Comparison of ENCODE assay signal across 1 cellular context in genomic region chr17:39980402-39981206, GRCh38.
A peak's percentile ranks its signal among the peaks of the same experiment; 100 is the strongest.
TF ChIP-seq lines count a peak whose summit lies in the region.

Gene PSMD3, plus strand, starts transcription at chr17:39980807. Its CDS starts 164 bp downstream, at chr17:39980971.

TF ChIP-seq in K562, 482 proteins besides CTCF, POLR2A, EP300 and RAD21 (continued from another document and continues in another):
- TF ChIP-seq, protein P1, sequence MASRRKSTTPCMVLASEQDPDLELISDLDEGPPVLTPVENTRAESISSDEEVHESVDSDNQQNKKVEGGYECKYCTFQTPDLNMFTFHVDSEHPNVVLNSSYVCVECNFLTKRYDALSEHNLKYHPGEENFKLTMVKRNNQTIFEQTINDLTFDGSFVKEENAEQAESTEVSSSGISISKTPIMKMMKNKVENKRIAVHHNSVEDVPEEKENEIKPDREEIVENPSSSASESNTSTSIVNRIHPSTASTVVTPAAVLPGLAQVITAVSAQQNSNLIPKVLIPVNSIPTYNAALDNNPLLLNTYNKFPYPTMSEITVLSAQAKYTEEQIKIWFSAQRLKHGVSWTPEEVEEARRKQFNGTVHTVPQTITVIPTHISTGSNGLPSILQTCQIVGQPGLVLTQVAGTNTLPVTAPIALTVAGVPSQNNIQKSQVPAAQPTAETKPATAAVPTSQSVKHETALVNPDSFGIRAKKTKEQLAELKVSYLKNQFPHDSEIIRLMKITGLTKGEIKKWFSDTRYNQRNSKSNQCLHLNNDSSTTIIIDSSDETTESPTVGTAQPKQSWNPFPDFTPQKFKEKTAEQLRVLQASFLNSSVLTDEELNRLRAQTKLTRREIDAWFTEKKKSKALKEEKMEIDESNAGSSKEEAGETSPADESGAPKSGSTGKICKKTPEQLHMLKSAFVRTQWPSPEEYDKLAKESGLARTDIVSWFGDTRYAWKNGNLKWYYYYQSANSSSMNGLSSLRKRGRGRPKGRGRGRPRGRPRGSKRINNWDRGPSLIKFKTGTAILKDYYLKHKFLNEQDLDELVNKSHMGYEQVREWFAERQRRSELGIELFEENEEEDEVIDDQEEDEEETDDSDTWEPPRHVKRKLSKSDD (conservative IDR thresholded peaks at IDR 0.05; ENCODE audit: low read length) = no peak
- peak; percentile 85 to 90 for TF ChIP-seq E2F6 (IDR thresholded peaks at IDR 0.05; ENCODE audit: borderline replicate concordance in 1 of 2, extremely low read depth in 1 of 2, insufficient read depth in 1 of 2, insufficient read length in 1 of 2, low read depth in 1 of 2, low read length in 1 of 2, poor library complexity in 1 of 2, severe bottlenecking in 1 of 2)
- peak; percentile 62; the same call in 1 of the 2 replicates for TF ChIP-seq MTA3 (IDR thresholded peaks at IDR 0.05; ENCODE audit: borderline replicate concordance)
- TF ChIP-seq RBFOX2 (IDR thresholded peaks at IDR 0.05; ENCODE audit: low read depth, low read length) = peak; percentile 96
- TF ChIP-seq HNRNPLL (IDR thresholded peaks at IDR 0.05; ENCODE audit: low read depth, low read length, poor library complexity, severe bottlenecking) = peak; percentile 70
- no peak for TF ChIP-seq HMG20B (CRISPR knock-in tag; IDR thresholded peaks at IDR 0.05)
- TF ChIP-seq EZH2 (IDR thresholded peaks at IDR 0.05; ENCODE audit: borderline replicate concordance, low read depth, low read length) = no peak
- peak; percentile 99 for TF ChIP-seq RFX5 (IDR thresholded peaks at IDR 0.05; ENCODE audit: low read depth, low read length)
- TF ChIP-seq, protein P2, sequence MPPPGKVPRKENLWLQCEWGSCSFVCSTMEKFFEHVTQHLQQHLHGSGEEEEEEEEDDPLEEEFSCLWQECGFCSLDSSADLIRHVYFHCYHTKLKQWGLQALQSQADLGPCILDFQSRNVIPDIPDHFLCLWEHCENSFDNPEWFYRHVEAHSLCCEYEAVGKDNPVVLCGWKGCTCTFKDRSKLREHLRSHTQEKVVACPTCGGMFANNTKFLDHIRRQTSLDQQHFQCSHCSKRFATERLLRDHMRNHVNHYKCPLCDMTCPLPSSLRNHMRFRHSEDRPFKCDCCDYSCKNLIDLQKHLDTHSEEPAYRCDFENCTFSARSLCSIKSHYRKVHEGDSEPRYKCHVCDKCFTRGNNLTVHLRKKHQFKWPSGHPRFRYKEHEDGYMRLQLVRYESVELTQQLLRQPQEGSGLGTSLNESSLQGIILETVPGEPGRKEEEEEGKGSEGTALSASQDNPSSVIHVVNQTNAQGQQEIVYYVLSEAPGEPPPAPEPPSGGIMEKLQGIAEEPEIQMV (tag; conservative IDR thresholded peaks at IDR 0.05; ENCODE audit: low read depth) = no peak
- TF ChIP-seq NONO (IDR thresholded peaks at IDR 0.05; ENCODE audit: low read depth in 2 of 2, low read length in 1 of 2) = peak; percentile 72 to 77
- TF ChIP-seq, protein P3, sequence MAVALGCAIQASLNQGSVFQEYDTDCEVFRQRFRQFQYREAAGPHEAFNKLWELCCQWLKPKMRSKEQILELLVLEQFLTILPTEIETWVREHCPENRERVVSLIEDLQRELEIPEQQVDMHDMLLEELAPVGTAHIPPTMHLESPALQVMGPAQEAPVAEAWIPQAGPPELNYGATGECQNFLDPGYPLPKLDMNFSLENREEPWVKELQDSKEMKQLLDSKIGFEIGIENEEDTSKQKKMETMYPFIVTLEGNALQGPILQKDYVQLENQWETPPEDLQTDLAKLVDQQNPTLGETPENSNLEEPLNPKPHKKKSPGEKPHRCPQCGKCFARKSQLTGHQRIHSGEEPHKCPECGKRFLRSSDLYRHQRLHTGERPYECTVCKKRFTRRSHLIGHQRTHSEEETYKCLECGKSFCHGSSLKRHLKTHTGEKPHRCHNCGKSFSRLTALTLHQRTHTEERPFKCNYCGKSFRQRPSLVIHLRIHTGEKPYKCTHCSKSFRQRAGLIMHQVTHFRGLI (CRISPR knock-in tag; IDR thresholded peaks at IDR 0.05) = 0 out of 2 replicates have a peak, but pooled peaks have one; percentile 23
- TF ChIP-seq ZNF778 (CRISPR knock-in tag; IDR thresholded peaks at IDR 0.05) = no peak
- peak; percentile 76 for TF ChIP-seq RB1 (IDR thresholded peaks at IDR 0.05; ENCODE audit: low read depth)
- TF ChIP-seq ZNF511 (CRISPR knock-in tag; IDR thresholded peaks at IDR 0.05) = peak; percentile 57; the same call in 1 of the 2 replicates
- TF ChIP-seq JUND (IDR thresholded peaks at IDR 0.05; ENCODE audit: borderline replicate concordance, low read depth, low read length) = peak; percentile 89
- peak; percentile 52; the same call in 2 of the 3 replicates for TF ChIP-seq JUND (tag; IDR thresholded peaks at IDR 0.05; ENCODE audit: borderline replicate concordance, low read depth, low read length)
- peak; percentile 80; the same call in 1 of the 2 replicates for TF ChIP-seq PML (IDR thresholded peaks at IDR 0.05; ENCODE audit: low read length)
- no peak; the same call in 1 of the 2 replicates for TF ChIP-seq FOXP4 (CRISPR knock-in tag; IDR thresholded peaks at IDR 0.05; ENCODE audit: borderline replicate concordance)
- TF ChIP-seq, protein P4, sequence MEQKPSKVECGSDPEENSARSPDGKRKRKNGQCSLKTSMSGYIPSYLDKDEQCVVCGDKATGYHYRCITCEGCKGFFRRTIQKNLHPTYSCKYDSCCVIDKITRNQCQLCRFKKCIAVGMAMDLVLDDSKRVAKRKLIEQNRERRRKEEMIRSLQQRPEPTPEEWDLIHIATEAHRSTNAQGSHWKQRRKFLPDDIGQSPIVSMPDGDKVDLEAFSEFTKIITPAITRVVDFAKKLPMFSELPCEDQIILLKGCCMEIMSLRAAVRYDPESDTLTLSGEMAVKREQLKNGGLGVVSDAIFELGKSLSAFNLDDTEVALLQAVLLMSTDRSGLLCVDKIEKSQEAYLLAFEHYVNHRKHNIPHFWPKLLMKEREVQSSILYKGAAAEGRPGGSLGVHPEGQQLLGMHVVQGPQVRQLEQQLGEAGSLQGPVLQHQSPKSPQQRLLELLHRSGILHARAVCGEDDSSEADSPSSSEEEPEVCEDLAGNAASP (IDR thresholded peaks at IDR 0.05) = no peak
- TF ChIP-seq KHSRP (IDR thresholded peaks at IDR 0.05) = peak; percentile 95
- TF ChIP-seq NBN (IDR thresholded peaks at IDR 0.05; ENCODE audit: low read depth) = peak; percentile 99
- no peak for TF ChIP-seq ETV6 (IDR thresholded peaks at IDR 0.05; ENCODE audit: borderline replicate concordance in 1 of 2, low read depth in 2 of 2, low read length in 1 of 2)
- TF ChIP-seq ETV6 (CRISPR knock-in tag; IDR thresholded peaks at IDR 0.05; ENCODE audit: borderline replicate concordance) = peak; percentile 60
- TF ChIP-seq ZFP1 (CRISPR knock-in tag; IDR thresholded peaks at IDR 0.05) = no peak
- TF ChIP-seq ZC3H8 (IDR thresholded peaks at IDR 0.05) = no peak
- TF ChIP-seq, protein P5, sequence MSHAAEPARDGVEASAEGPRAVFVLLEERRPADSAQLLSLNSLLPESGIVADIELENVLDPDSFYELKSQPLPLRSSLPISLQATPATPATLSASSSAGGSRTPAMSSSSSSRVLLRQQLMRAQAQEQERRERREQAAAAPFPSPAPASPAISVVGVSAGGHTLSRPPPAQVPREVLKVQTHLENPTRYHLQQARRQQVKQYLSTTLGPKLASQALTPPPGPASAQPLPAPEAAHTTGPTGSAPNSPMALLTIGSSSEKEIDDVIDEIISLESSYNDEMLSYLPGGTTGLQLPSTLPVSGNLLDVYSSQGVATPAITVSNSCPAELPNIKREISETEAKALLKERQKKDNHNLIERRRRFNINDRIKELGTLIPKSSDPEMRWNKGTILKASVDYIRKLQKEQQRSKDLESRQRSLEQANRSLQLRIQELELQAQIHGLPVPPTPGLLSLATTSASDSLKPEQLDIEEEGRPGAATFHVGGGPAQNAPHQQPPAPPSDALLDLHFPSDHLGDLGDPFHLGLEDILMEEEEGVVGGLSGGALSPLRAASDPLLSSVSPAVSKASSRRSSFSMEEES (CRISPR knock-in tag; IDR thresholded peaks at IDR 0.05) = no peak
- peak in 1 of 2 experiments; percentile 78; a peak in 2 of 4 replicates for TF ChIP-seq SRF (CRISPR knock-in tag; IDR thresholded peaks at IDR 0.05)
- 0 out of 2 replicates have a peak, but pooled peaks have one; percentile 15 for TF ChIP-seq CBFA2T3 (IDR thresholded peaks at IDR 0.05)
- TF ChIP-seq, protein P6, sequence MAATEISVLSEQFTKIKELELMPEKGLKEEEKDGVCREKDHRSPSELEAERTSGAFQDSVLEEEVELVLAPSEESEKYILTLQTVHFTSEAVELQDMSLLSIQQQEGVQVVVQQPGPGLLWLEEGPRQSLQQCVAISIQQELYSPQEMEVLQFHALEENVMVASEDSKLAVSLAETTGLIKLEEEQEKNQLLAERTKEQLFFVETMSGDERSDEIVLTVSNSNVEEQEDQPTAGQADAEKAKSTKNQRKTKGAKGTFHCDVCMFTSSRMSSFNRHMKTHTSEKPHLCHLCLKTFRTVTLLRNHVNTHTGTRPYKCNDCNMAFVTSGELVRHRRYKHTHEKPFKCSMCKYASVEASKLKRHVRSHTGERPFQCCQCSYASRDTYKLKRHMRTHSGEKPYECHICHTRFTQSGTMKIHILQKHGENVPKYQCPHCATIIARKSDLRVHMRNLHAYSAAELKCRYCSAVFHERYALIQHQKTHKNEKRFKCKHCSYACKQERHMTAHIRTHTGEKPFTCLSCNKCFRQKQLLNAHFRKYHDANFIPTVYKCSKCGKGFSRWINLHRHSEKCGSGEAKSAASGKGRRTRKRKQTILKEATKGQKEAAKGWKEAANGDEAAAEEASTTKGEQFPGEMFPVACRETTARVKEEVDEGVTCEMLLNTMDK (IDR thresholded peaks at IDR 0.05; ENCODE audit: borderline replicate concordance, insufficient read depth, low read depth, low read length, poor library complexity, severe bottlenecking) = no peak
- TF ChIP-seq HDAC1 (IDR thresholded peaks at IDR 0.05) = peak in 1 of 2 experiments; percentile 95; a peak in 2 of 4 replicates
- peak; percentile 87 for TF ChIP-seq SMC3 (conservative IDR thresholded peaks at IDR 0.05; ENCODE audit: insufficient read depth, low read depth, low read length)
- no peak for TF ChIP-seq MITF (IDR thresholded peaks at IDR 0.05)
- TF ChIP-seq ZBTB7A (IDR thresholded peaks at IDR 0.05; ENCODE audit: borderline replicate concordance, control insufficient read depth, low read depth, low read length) = peak; percentile 76; the same call in 1 of the 2 replicates
- TF ChIP-seq CUX1 (CRISPR knock-in tag; IDR thresholded peaks at IDR 0.05) = no peak
- 0 out of 2 replicates have a peak, but pooled peaks have one; percentile 73 for TF ChIP-seq ZNF263 (CRISPR knock-in tag; IDR thresholded peaks at IDR 0.05; ENCODE audit: borderline replicate concordance)
